ENCODE assay signal across 15 cellular contexts in the genomic region with DNA sequence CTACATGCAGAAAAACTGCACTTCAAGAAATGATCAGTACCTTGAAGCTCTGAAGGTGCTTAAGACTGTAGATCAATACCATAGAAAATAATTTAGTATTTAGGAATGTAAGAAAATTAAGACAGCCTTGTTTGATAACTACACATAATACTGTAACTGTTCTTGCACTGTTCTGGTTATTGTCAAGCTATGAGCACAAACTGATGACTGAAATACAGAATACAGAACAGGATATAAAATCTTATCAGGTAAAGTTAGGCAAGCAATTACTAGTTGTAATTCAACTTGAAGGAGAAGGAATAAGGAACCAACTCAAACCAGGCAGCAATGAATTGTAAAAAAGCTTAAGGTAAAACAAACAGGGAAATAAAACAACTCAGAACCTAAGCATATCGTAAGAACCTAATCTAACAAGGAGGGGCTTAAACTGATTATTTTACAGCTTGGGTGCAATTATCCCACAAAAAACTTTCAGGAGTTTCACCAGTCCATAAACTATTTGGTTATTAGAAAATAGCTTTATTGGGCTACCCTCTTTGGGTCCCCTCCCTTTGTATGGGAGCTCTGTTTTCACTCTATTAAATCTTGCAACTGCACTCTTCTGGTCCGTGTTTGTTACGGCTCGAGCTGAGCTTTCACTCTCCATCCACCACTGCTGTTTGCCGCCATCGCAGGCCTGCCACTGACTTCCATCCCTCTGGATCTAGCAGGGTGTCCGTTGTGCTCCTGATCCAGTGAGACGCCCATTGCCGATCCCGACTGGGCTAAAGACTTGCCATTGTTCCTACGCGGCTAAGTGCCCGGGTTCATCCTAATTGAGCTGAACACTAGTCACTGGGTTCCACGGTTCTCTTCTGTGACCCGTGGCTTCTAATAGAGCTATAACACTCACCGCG.
"Had no signal": no experiment of that assay in that cellular context is flagged by ENCODE, and none has a peak within 500 bp of the region (broad histone marks: within the 10 kb centered on the region; RNA-seq: fewer than 3 reads in every experiment).

No MANE protein-coding gene starts in this region.

- H3K4me1 Mint-ChIP-seq: neural progenitor cell had no signal

- DNase-seq: activated CD4-positive, CD25-positive, alpha-beta regulatory T cell treated with anti-CD3 and anti-CD28 coated beads, Interleukin-2, amount 50 U/mL, for 72 hours; activated CD8-positive, alpha-beta memory T cell treated with anti-CD3 and anti-CD28 coated beads, Interleukin-2, amount 50 U/mL, for 4 hours; activated CD8-positive, alpha-beta T cell treated with anti-CD3 and anti-CD28 coated beads for 36 hours; activated naive CD8-positive, alpha-beta T cell treated with anti-CD3 and anti-CD28 coated beads, Interleukin-2, amount 10 ng/mL, durations not matched to agents 7 days and 5 days; aorta; foreskin melanocyte; heart left ventricle; retina; stimulated activated CD4-positive, alpha-beta T cell treated with anti-CD3 and anti-CD28 coated beads, Interleukin-15, amount 100 ng/mL, for 24 hours; stimulated activated CD4-positive, alpha-beta T cell treated with anti-CD3 and anti-CD28 coated beads, Interleukin-4, amount 100 ng/mL, for 24 hours; thyroid gland; uterus had no signal

- ATAC-seq: activated CD8-positive, alpha-beta T cell treated with anti-CD3 and anti-CD28 coated beads for 36 hours; heart left ventricle; SK-N-SH treated with all-trans-retinoic acid at 6 μM for 48 hours had no signal

- H3K27ac Mint-ChIP-seq: activated CD8-positive, alpha-beta T cell treated with anti-CD3 and anti-CD28 coated beads for 36 hours; activated naive CD8-positive, alpha-beta T cell treated with anti-CD3 and anti-CD28 coated beads, Interleukin-2, amount 10 ng/mL, durations not matched to agents 7 days and 5 days; neural progenitor cell had no signal

- H3K27me3 ChIP-seq: heart left ventricle, neural progenitor cell, thyroid gland, uterus had no signal

- H3K27me3 Mint-ChIP-seq: activated CD8-positive, alpha-beta T cell treated with anti-CD3 and anti-CD28 coated beads for 36 hours; activated naive CD8-positive, alpha-beta T cell treated with anti-CD3 and anti-CD28 coated beads, Interleukin-2, amount 10 ng/mL, durations not matched to agents 7 days and 5 days had no signal

- H3K4me1 ChIP-seq: neural progenitor cell, thyroid gland had no signal

- H3K36me3 ChIP-seq: heart left ventricle, neural progenitor cell, thyroid gland, uterus had no signal

- H3K9ac ChIP-seq: neural progenitor cell, parathyroid adenoma had no signal

- H3K4me3 Mint-ChIP-seq: activated CD8-positive, alpha-beta T cell treated with anti-CD3 and anti-CD28 coated beads for 36 hours; activated naive CD8-positive, alpha-beta T cell treated with anti-CD3 and anti-CD28 coated beads, Interleukin-2, amount 10 ng/mL, durations not matched to agents 7 days and 5 days; neural progenitor cell had no signal

- H3K9me3 Mint-ChIP-seq: activated CD8-positive, alpha-beta T cell treated with anti-CD3 and anti-CD28 coated beads for 36 hours; activated naive CD8-positive, alpha-beta T cell treated with anti-CD3 and anti-CD28 coated beads, Interleukin-2, amount 10 ng/mL, durations not matched to agents 7 days and 5 days had no signal

- H3K9me3 ChIP-seq: thyroid gland, uterus had no signal

- H3K4me2 ChIP-seq: neural progenitor cell had no signal

- H3K27ac ChIP-seq: heart left ventricle, neural progenitor cell, parathyroid adenoma, thyroid gland, uterus had no signal

- H3K4me3 ChIP-seq: heart left ventricle, neural progenitor cell, thyroid gland, uterus had no signal
